In genomic region chr18:48024009-48024512, GRCh38 we compare ENCODE assay signal across 16 cellular contexts.
DNase-seq lines count a peak whose midpoint lies in the region; ATAC-seq and TF ChIP-seq lines count a peak whose summit lies in the region.
"Had no signal": no experiment of that assay in that cellular context is flagged by ENCODE, and none has a peak within 500 bp of the region (broad histone marks: within the 10 kb centered on the region; RNA-seq: fewer than 3 reads in every experiment).

No MANE protein-coding gene starts in this region.

- dilution Hi-C loops in mammary epithelial cell (cut with HindIII; ENCODE audit: low sequenced_read_pairs), result no loop called here

- H4K20me1 ChIP-seq in mammary epithelial cell (ENCODE audit: insufficient read depth, low read length), result no peaks in the 10 kb centered on the region

- H3K79me2 ChIP-seq in mammary epithelial cell (ENCODE audit: insufficient read depth, low read length), result no peaks in the 10 kb centered on the region

- no TSS peak for BruUV-seq in mammary epithelial cell (replicated peaks; lab: Mats Ljungman, UMichigan)

- H3K4me2 ChIP-seq in mammary epithelial cell (ENCODE audit: insufficient read depth, low read depth, low read length), result peak overlapping the region; percentile 41

- no peaks in the 10 kb centered on the region for H3K36me3 ChIP-seq in mammary epithelial cell (ENCODE audit: insufficient read depth, low read length)
- H3K36me3 ChIP-seq in upper lobe of right lung, result no peaks in the 10 kb centered on the region
- H3K36me3 ChIP-seq: BLaER1 treated with 17β-estradiol and CSF1 and Interleukin-3, amounts not matched to agents 10 nM and 100 nM had no signal

- H3K4me1 ChIP-seq in mammary epithelial cell (ENCODE audit: insufficient read depth, low read length), result peaks cover 37% of the 10 kb centered on the region
- peaks cover 26% of the 10 kb centered on the region for H3K4me1 ChIP-seq in upper lobe of right lung

- H3K4me3 ChIP-seq in mammary epithelial cell (replicated peaks in 1 of 3; ENCODE audit: insufficient read depth in 1 of 3, low read depth in 2 of 3, low read length in 3 of 3) (no peak overlapping the region), upper lobe of right lung (no peak overlapping the region)
- H3K4me3 ChIP-seq: BLaER1 treated with 17β-estradiol and CSF1 and Interleukin-3, amounts not matched to agents 10 nM and 100 nM had no signal

- no peaks in the 10 kb centered on the region for H3K9me3 ChIP-seq in mammary epithelial cell (replicated peaks; ENCODE audit: insufficient read depth, low read length)
- no peaks in the 10 kb centered on the region for H3K9me3 ChIP-seq in upper lobe of right lung
- H3K9me3 ChIP-seq: BLaER1 treated with 17β-estradiol and CSF1 and Interleukin-3, amounts not matched to agents 10 nM and 100 nM had no signal

- H3K9ac ChIP-seq in mammary epithelial cell (ENCODE audit: insufficient read depth, low read length), result no peak overlapping the region
- H3K9ac ChIP-seq: BLaER1 treated with 17β-estradiol and CSF1 and Interleukin-3, amounts not matched to agents 10 nM and 100 nM had no signal

- H3K9me3 Mint-ChIP-seq in nephron progenitor cell, result no peaks in the 10 kb centered on the region
- H3K9me3 Mint-ChIP-seq: activated CD4-positive, alpha-beta T cell treated with anti-CD3 and anti-CD28 coated beads, Interleukin-2, amount 10 ng/mL, durations not matched to agents 24 days and 14 days; naive B cell; stimulated activated naive CD8-positive, alpha-beta T cell treated with anti-CD3 and anti-CD28 coated beads, Interleukin-15, amount 100 ng/mL, for 72 hours had no signal

- peaks cover 9% of the 10 kb centered on the region for H3K27me3 Mint-ChIP-seq in nephron progenitor cell (ENCODE audit: low read depth, poor library complexity)

- in situ Hi-C loops in mammary epithelial cell (cut with MboI; ENCODE audit: low sequenced_read_pairs in 2 of 2), result no loop called here

- CTCF ChIA-PET in mammary epithelial cell (lab: Charles Lee; ENCODE audit: low non-redundant PET), result interaction anchor here (0.7 kb wide), 1 partner anchor 252 kb away, joined by 4 read pairs; no protein-coding TSS in a partner anchor

- H2AFZ ChIP-seq in mammary epithelial cell (ENCODE audit: low read depth, low read length), result peak overlapping the region; percentile 64

- ATAC-seq in Right ventricle myocardium inferior (no peak), upper lobe of right lung (no peak), GM19324 (IDR thresholded peaks at IDR 0.05; ENCODE audit: low FRiP score, unreplicated experiment) (no peak)

- 53% methylated on average over 4 of the region's 4 CpGs for WGBS in mammary epithelial cell (ENCODE audit: low coverage, missing lambda C conversion rate)

- DNase-seq in cardiac septum (ENCODE audit: low spot score) (peak; percentile 29), Right ventricle myocardium inferior (ENCODE audit: missing footprints) (no peak), mammary epithelial cell (no peak), nephron progenitor cell (no peak), upper lobe of right lung (peak; percentile 26), GM19240 (ENCODE audit: insufficient read length, low spot score) (no peak)
- no peak for DNase-seq in activated T-cell treated with anti-CD3 and anti-CD28 coated beads, Interleukin-2, amount 50 U/mL, for 1 hour
- DNase-seq: activated gamma-delta T cell; cerebellar nuclear complex; naive B cell; NCI-H1048; stimulated activated CD4-positive, alpha-beta T cell treated with anti-CD3 and anti-CD28 coated beads, Interleukin-2, amount 100 ng/mL, for 48 hours had no signal

- H3K27me3 ChIP-seq in mammary epithelial cell (ENCODE audit: insufficient read depth, low read length), result no peaks in the 10 kb centered on the region
- H3K27me3 ChIP-seq in upper lobe of right lung, result no peaks in the 10 kb centered on the region
- H3K27me3 ChIP-seq: BLaER1 treated with 17β-estradiol and CSF1 and Interleukin-3, amounts not matched to agents 10 nM and 100 nM had no signal

- H3K27ac ChIP-seq in mammary epithelial cell (ENCODE audit: insufficient read depth, low read depth, low read length) (peak overlapping the region; percentile 33), upper lobe of right lung (no peak overlapping the region)
- H3K27ac ChIP-seq: BLaER1 treated with 17β-estradiol and CSF1 and Interleukin-3, amounts not matched to agents 10 nM and 100 nM had no signal

- TF ChIP-seq CTCF in mammary epithelial cell (conservative IDR thresholded peaks at IDR 0.05 in 1 of 2, IDR thresholded peaks at IDR 0.05 in 1 of 2; ENCODE audit: extremely low read depth in 1 of 2, insufficient read depth in 1 of 2, low read depth in 1 of 2, low read length in 2 of 2) (no peak), nephron progenitor cell (IDR thresholded peaks at IDR 0.05) (no peak), upper lobe of right lung (IDR thresholded peaks at IDR 0.05) (no peak)

- H3K36me3 Mint-ChIP-seq in nephron progenitor cell (ENCODE audit: low read depth), result no peaks in the 10 kb centered on the region
- H3K36me3 Mint-ChIP-seq: naive B cell had no signal

- H3K4me1 Mint-ChIP-seq in nephron progenitor cell, result peaks cover 77% of the 10 kb centered on the region

- no peak overlapping the region for H3K4me3 Mint-ChIP-seq in nephron progenitor cell
- H3K4me3 Mint-ChIP-seq: activated CD4-positive, alpha-beta T cell treated with anti-CD3 and anti-CD28 coated beads, Interleukin-2, amount 10 ng/mL, durations not matched to agents 24 days and 14 days; naive B cell; stimulated activated naive CD8-positive, alpha-beta T cell treated with anti-CD3 and anti-CD28 coated beads, Interleukin-15, amount 100 ng/mL, for 72 hours had no signal

- H3K27ac Mint-ChIP-seq in nephron progenitor cell, result peak overlapping the region; percentile 12
- H3K27ac Mint-ChIP-seq: activated CD4-positive, alpha-beta T cell treated with anti-CD3 and anti-CD28 coated beads, Interleukin-2, amount 10 ng/mL, durations not matched to agents 24 days and 14 days had no signal

- intact Hi-C loops in cardiac septum (cut with DNase I) (no loop called here), Right ventricle myocardium inferior (cut with DNase I) (no loop called here), mammary epithelial cell (cut with micrococcal nuclease) (loop anchor here (1.0 to 5.0 kb wide), 2 partner anchors 441 to 807 kb away; no protein-coding TSS in a partner anchor), upper lobe of right lung (cut with DNase I) (loop anchor here (10.0 kb wide), 1 partner anchor 249 kb away; no protein-coding TSS in a partner anchor)

Comparison
In these comparisons a context has a peak if more than half of its experiments do, and no peak if none do; other contexts are left out.
1. DNase-seq: peak in cardiac septum (single experiment) and upper lobe of right lung (single experiment); none in Right ventricle myocardium inferior (single experiment), mammary epithelial cell (single experiment), nephron progenitor cell (single experiment), GM19240 (single experiment) and activated T-cell treated with anti-CD3 and anti-CD28 coated beads, Interleukin-2, amount 50 U/mL, for 1 hour (single experiment).
2. intact Hi-C loops: an anchor here in mammary epithelial cell (1.0 to 5.0 kb wide) and upper lobe of right lung (10.0 kb wide); none called in cardiac septum and Right ventricle myocardium inferior.